13 cellular contexts compared by ENCODE assay signal in genomic region chr20:1669304-1669703, GRCh38. TPM values are rescaled to one million over a fixed set of nuclear protein-coding genes. Genes with fewer than 3 reads are reported as not detected.
DNase-seq lines count a peak whose midpoint lies in the region; ATAC-seq and TF ChIP-seq lines count a peak whose summit lies in the region.
"Had no signal": no experiment of that assay in that cellular context is flagged by ENCODE, and none has a peak within 500 bp of the region (broad histone marks: within the 10 kb centered on the region; RNA-seq: fewer than 3 reads in every experiment).

No MANE protein-coding gene starts in this region.

- peak overlapping the region in 1 of 2 donors; percentile 71 for H3K27ac Mint-ChIP-seq in effector memory CD8-positive, alpha-beta T cell
- H3K27ac Mint-ChIP-seq: B cell, WTC11 had no signal

- H3K9me3 ChIP-seq in PC-3 (ENCODE audit: low read length) (no peaks in the 10 kb centered on the region), esophagus muscularis mucosa (no peaks in the 10 kb centered on the region)
- H3K9me3 ChIP-seq: left lung had no signal

- TF ChIP-seq POLR2A in esophagus muscularis mucosa (IDR thresholded peaks at IDR 0.05; ENCODE audit: low read depth), result no peak

- no peak overlapping the region for H3K27ac ChIP-seq in PC-3 (ENCODE audit: low read length)
- H3K27ac ChIP-seq in esophagus muscularis mucosa (replicated peaks in 1 of 4), result no peak overlapping the region
- H3K27ac ChIP-seq: left lung had no signal

- H3K27me3 ChIP-seq in PC-3 (ENCODE audit: low read length), result no peaks in the 10 kb centered on the region
- H3K27me3 ChIP-seq in esophagus muscularis mucosa, result no peaks in the 10 kb centered on the region

- no peak overlapping the region for H3K4me3 Mint-ChIP-seq in effector memory CD8-positive, alpha-beta T cell
- H3K4me3 Mint-ChIP-seq: B cell, WTC11 had no signal

- no peaks in the 10 kb centered on the region for H3K27me3 Mint-ChIP-seq in effector memory CD8-positive, alpha-beta T cell

- no peak overlapping the region for H3K4me2 ChIP-seq in PC-3 (ENCODE audit: low read length)

- no peak; the same call in 1 of the 2 replicates for TF ChIP-seq CTCF in PC-3 (conservative IDR thresholded peaks at IDR 0.05; ENCODE audit: low read depth, low read length)
- TF ChIP-seq CTCF in esophagus muscularis mucosa (IDR thresholded peaks at IDR 0.05), result no peak

- BruUV-seq in PC-3 (replicated peaks; lab: Mats Ljungman, UMichigan), result no TSS peak

- intact Hi-C loops in Right ventricle myocardium superior (cut with DNase I), result no loop called here
- intact Hi-C loops in left cardiac atrium (cut with DNase I), result no loop called here
- intact Hi-C loops in PC-3 (cut with micrococcal nuclease), result no loop called here
- intact Hi-C loops in esophagus muscularis mucosa (cut with DNase I), result no loop called here

- H3K4me1 ChIP-seq in PC-3 (ENCODE audit: insufficient read depth, low read length) (no peaks in the 10 kb centered on the region), esophagus muscularis mucosa (no peaks in the 10 kb centered on the region)

- WGBS in esophagus muscularis mucosa, result 65% methylated on average over 5 of the region's 5 CpGs

- H3K4me3 ChIP-seq in PC-3 (ENCODE audit: low read length) (no peak overlapping the region), esophagus muscularis mucosa (no peak overlapping the region)
- H3K4me3 ChIP-seq: left lung had no signal

- TF ChIP-seq EP300 in esophagus muscularis mucosa (IDR thresholded peaks at IDR 0.05), result no peak

- CTCF ChIA-PET in PC-3 (lab: Charles Lee), result no interaction called here

- POLR2A ChIA-PET in PC-3 (lab: Charles Lee; ENCODE audit: unreplicated experiment), result no interaction called here

- peak overlapping the region; percentile 9; the same call in 1 of the 2 replicates for H2AFZ ChIP-seq in PC-3 (ENCODE audit: low read length)

- no peaks in the 10 kb centered on the region for H3F3A ChIP-seq in PC-3 (ENCODE audit: low read length, unreplicated experiment)

- no peak overlapping the region for H3K9ac ChIP-seq in PC-3 (ENCODE audit: low read length)

- no peaks in the 10 kb centered on the region for H3K36me3 Mint-ChIP-seq in effector memory CD8-positive, alpha-beta T cell (ENCODE audit: insufficient read depth)

- H3K9me3 Mint-ChIP-seq in effector memory CD8-positive, alpha-beta T cell, result no peaks in the 10 kb centered on the region

- no peaks in the 10 kb centered on the region for H3K9me2 ChIP-seq in PC-3 (replicated peaks; ENCODE audit: low read length)

- H3K36me3 ChIP-seq in PC-3 (ENCODE audit: low read depth, low read length) (no peaks in the 10 kb centered on the region), esophagus muscularis mucosa (no peaks in the 10 kb centered on the region)
- H3K36me3 ChIP-seq: left lung had no signal

- H3K4me1 Mint-ChIP-seq in effector memory CD8-positive, alpha-beta T cell (ENCODE audit: low read depth in 2 of 2), result peaks cover 59 to 62% of the 10 kb centered on the region in 2 donors

- peak; percentile 53 for DNase-seq in Right ventricle myocardium superior
- DNase-seq in left cardiac atrium, result no peak
- no peak for DNase-seq in PC-3
- DNase-seq in esophagus muscularis mucosa (ENCODE audit: extremely low spot score), result peak; percentile 37
- DNase-seq in stromal cell of bone marrow (ENCODE audit: low read depth), result peak; percentile 13
- no peak for DNase-seq in effector memory CD8-positive, alpha-beta T cell
- no peak for DNase-seq in stimulated activated CD4-positive, alpha-beta T cell treated with anti-CD3 and anti-CD28 coated beads, Interleukin-15, amount 100 ng/mL, for 24 hours
- DNase-seq: activated T-cell treated with anti-CD3 and anti-CD28 coated beads, Interleukin-2, amount 50 U/mL, for 48 hours; left lung had no signal

- H4K20me1 ChIP-seq in PC-3 (ENCODE audit: low read length), result no peaks in the 10 kb centered on the region

- ATAC-seq in Right ventricle myocardium superior (ENCODE audit: poor library complexity) (no peak), left cardiac atrium (no peak), PC-3 (peak; percentile 55), HG03520 (IDR thresholded peaks at IDR 0.05; ENCODE audit: unreplicated experiment) (no peak)
- ATAC-seq in effector memory CD8-positive, alpha-beta T cell (replicated peaks), result no peak
- ATAC-seq: left lung, WTC11 had no signal

- H3K79me2 ChIP-seq in PC-3 (ENCODE audit: low read length), result no peaks in the 10 kb centered on the region

RNA-seq across cellular contexts. Expression of gene SIRPG, which starts 11.7 kb away (rescaled TPM):
- total RNA-seq in Right ventricle myocardium superior (not detected), left cardiac atrium (under 1 TPM in 1 of 2 donors, not detected in 1; 0.44 TPM), PC-3 (2014; rRNA removed) (0.86 TPM in 1 of 2 replicates, not detected in the other), esophagus muscularis mucosa (not detected)
- total RNA-seq: B cell, Daoy, WTC11 had no signal

RNA-seq across cellular contexts. Expression of gene SIRPB1, which starts 49.5 kb away (rescaled TPM):
- total RNA-seq in Right ventricle myocardium superior (0.35 TPM), left cardiac atrium (1 to 10 TPM in 1 of 2 donors, under 1 TPM in 1; 0.58 to 1.7 TPM), PC-3 (2014; rRNA removed) (1.7 and 11.6 TPM in 2 replicates), esophagus muscularis mucosa (1 to 10 TPM in 3 of 4 donors, under 1 TPM in 1; under 0.01 to 4.0 (median 3.1) TPM)
- total RNA-seq: WTC11 had no signal

Comparison
In these comparisons a context has a peak if more than half of its experiments do, and no peak if none do; other contexts are left out.
1. DNase-seq: peak in Right ventricle myocardium superior (single experiment), esophagus muscularis mucosa (single experiment) and stromal cell of bone marrow (single experiment); none in left cardiac atrium (single experiment), PC-3 (single experiment), effector memory CD8-positive, alpha-beta T cell (0 of 3) and stimulated activated CD4-positive, alpha-beta T cell treated with anti-CD3 and anti-CD28 coated beads, Interleukin-15, amount 100 ng/mL, for 24 hours (single experiment).